Comparison of ENCODE assay signal across 15 cellular contexts in the genomic region with DNA sequence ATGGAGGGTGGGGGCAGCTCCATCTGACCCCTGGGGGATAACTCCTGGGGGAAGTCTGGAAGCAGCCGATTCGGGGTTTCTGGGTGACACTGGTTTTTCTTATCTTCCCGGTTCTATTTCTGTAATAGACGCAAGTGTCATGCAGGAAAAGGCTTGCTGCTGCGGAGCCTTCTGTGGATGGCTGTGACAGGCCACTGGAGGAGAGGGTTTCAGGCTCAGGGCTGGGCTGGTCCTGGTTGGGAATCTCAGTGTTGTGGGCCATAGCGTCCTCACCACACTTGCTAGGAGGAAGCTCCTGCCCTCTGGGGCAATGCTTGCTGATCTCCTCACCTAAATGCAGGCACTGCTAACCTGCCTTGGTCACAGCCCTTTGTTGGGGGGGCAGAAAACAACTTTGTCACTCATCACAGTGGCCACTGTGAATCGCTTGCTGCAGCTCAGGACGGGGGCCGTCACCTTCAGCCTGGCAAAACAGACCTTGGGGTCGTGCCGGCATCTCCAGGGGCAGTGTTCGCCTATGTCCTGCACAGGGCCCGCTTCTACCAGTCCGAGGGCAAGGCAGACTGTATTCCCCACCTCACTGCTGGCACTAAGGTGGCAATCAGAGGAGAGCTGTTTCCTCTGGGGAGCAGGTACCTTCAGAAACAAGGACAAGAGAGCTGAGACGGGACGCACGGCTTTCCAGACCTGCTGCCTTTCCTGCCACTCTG. TPM values are rescaled to one million over a fixed set of nuclear protein-coding genes. Genes with fewer than 3 reads are reported as not detected.
DNase-seq lines count a peak whose midpoint lies in the region; ATAC-seq and TF ChIP-seq lines count a peak whose summit lies in the region.
"Had no signal": no experiment of that assay in that cellular context is flagged by ENCODE, and none has a peak within 500 bp of the region (broad histone marks: within the 10 kb centered on the region; RNA-seq: fewer than 3 reads in every experiment).

No MANE protein-coding gene starts in this region.

- TF ChIP-seq CTCF in chondrocyte (IDR thresholded peaks at IDR 0.05): no peak

- no peaks in the 10 kb centered on the region for H3K36me3 Mint-ChIP-seq in chondrocyte (ENCODE audit: low read depth)
- H3K36me3 Mint-ChIP-seq in stimulated activated effector memory CD8-positive, alpha-beta T cell treated with anti-CD3 and anti-CD28 coated beads, Interleukin-12 subunit alpha, Interleukin-12 subunit beta, amount 100 ng/mL, for 72 hours: peaks cover 6% of the 10 kb centered on the region

- no peak for ATAC-seq in stimulated activated effector memory CD8-positive, alpha-beta T cell treated with anti-CD3 and anti-CD28 coated beads, Interleukin-12 subunit alpha, Interleukin-12 subunit beta, amount 100 ng/mL, for 72 hours
- ATAC-seq in GM18498 (IDR thresholded peaks at IDR 0.05; ENCODE audit: unreplicated experiment): no peak

- H3K4me3 Mint-ChIP-seq in chondrocyte (ENCODE audit: unreplicated experiment): no peak overlapping the region
- peak overlapping the region; percentile 33 for H3K4me3 Mint-ChIP-seq in stimulated activated effector memory CD8-positive, alpha-beta T cell treated with anti-CD3 and anti-CD28 coated beads, Interleukin-12 subunit alpha, Interleukin-12 subunit beta, amount 100 ng/mL, for 72 hours
- H3K4me3 Mint-ChIP-seq: activated T-helper 1 cell treated with anti-CD3 and anti-CD28 coated beads, Interleukin-12 subunit alpha, Interleukin-12 subunit beta, Interleukin-2, Interleukin-4 antibody, amounts not matched to agents 30 ng/mL and 10 ng/mL and 1 ng/mL, durations not matched to agents 14 hours and 24 hours and 36 hours had no signal

- H3K27ac Mint-ChIP-seq in chondrocyte (ENCODE audit: unreplicated experiment): peak overlapping the region; percentile 76
- peak overlapping the region; percentile 83 for H3K27ac Mint-ChIP-seq in stimulated activated effector memory CD8-positive, alpha-beta T cell treated with anti-CD3 and anti-CD28 coated beads, Interleukin-12 subunit alpha, Interleukin-12 subunit beta, amount 100 ng/mL, for 72 hours

- H3K27me3 Mint-ChIP-seq in chondrocyte (ENCODE audit: low read depth): no peaks in the 10 kb centered on the region

- DNase-seq in activated effector memory CD4-positive, alpha-beta T cell treated with anti-CD3 and anti-CD28 coated beads, Interleukin-2, amount 50 U/mL, for 16 hours: peak; percentile 41
- DNase-seq in activated effector memory CD4-positive, alpha-beta T cell treated with Interleukin-2 at 50 U/mL for 16 hours: no peak
- DNase-seq in chondrocyte (ENCODE audit: low spot score) (no peak), cerebellar nuclear complex (lab: John Stamatoyannopoulos, UW) (no peak)
- DNase-seq in stimulated activated effector memory CD8-positive, alpha-beta T cell treated with anti-CD3 and anti-CD28 coated beads, Interleukin-12 subunit alpha, Interleukin-12 subunit beta, amount 100 ng/mL, for 72 hours (ENCODE audit: low spot score in 2 of 2): no peak
- DNase-seq: DMS 273 treated with DMSO at 0.1 percent for 48 hours; effector memory CD4-positive, alpha-beta T cell; foreskin keratinocyte; NCI-H2081 treated with DMSO at 0.1 percent for 48 hours; NCI-H774; SHP77; WERI-Rb-1 had no signal

- no peaks in the 10 kb centered on the region for H3K9me3 Mint-ChIP-seq in chondrocyte (ENCODE audit: low read depth)
- H3K9me3 Mint-ChIP-seq in stimulated activated effector memory CD8-positive, alpha-beta T cell treated with anti-CD3 and anti-CD28 coated beads, Interleukin-12 subunit alpha, Interleukin-12 subunit beta, amount 100 ng/mL, for 72 hours: no peaks in the 10 kb centered on the region
- H3K9me3 Mint-ChIP-seq: activated T-helper 1 cell treated with anti-CD3 and anti-CD28 coated beads, Interleukin-12 subunit alpha, Interleukin-12 subunit beta, Interleukin-2, Interleukin-4 antibody, amounts not matched to agents 30 ng/mL and 10 ng/mL and 1 ng/mL, durations not matched to agents 14 hours and 24 hours and 36 hours; immature natural killer cell had no signal

- H3K4me1 Mint-ChIP-seq in chondrocyte (ENCODE audit: low read depth): peaks cover 61% of the 10 kb centered on the region
- peaks cover 71% of the 10 kb centered on the region for H3K4me1 Mint-ChIP-seq in stimulated activated effector memory CD8-positive, alpha-beta T cell treated with anti-CD3 and anti-CD28 coated beads, Interleukin-12 subunit alpha, Interleukin-12 subunit beta, amount 100 ng/mL, for 72 hours

RNA-seq across cellular contexts. Expression of gene TUBB1, which starts 4.4 kb away (rescaled TPM):
- 0.15 TPM in 1 of 3 replicates, not detected in the others for total RNA-seq in chondrocyte
- total RNA-seq: activated T-helper 1 cell treated with anti-CD3 and anti-CD28 coated beads, Interleukin-12 subunit alpha, Interleukin-12 subunit beta, Interleukin-2, Interleukin-4 antibody, amounts not matched to agents 30 ng/mL and 10 ng/mL and 1 ng/mL, durations not matched to agents 14 hours and 24 hours and 36 hours; foreskin keratinocyte had no signal

RNA-seq across cellular contexts. Expression of gene CTSZ, which starts 7.8 kb away (rescaled TPM):
- total RNA-seq in chondrocyte: 19.5 to 101 TPM (median 99.4 TPM) in 3 replicates

RNA-seq across cellular contexts. Expression of gene ATP5F1E, which starts 17.3 kb away (rescaled TPM):
- 67.5 to 76.2 TPM (median 67.7 TPM) in 3 replicates for total RNA-seq in chondrocyte

RNA-seq across cellular contexts. Expression of gene PRELID3B, which starts 27.8 kb away (rescaled TPM):
- total RNA-seq in chondrocyte: 38.0 to 44.4 TPM (median 41.1 TPM) in 3 replicates

RNA-seq across cellular contexts. Expression of gene NELFCD, which starts 33.8 kb away (rescaled TPM):
- total RNA-seq in chondrocyte: 37.6 to 53.1 TPM (median 37.6 TPM) in 3 replicates
